In genomic region chr6:26596579-26597388, GRCh38 we compare ENCODE assay signal across 8 cellular contexts. TPM values are rescaled to one million over a fixed set of nuclear protein-coding genes. Genes with fewer than 3 reads are reported as not detected.
DNase-seq lines count a peak whose midpoint lies in the region; ATAC-seq, FAIRE-seq and TF ChIP-seq lines count a peak whose summit lies in the region.

Gene ABT1, plus strand, starts transcription at chr6:26596953. Its CDS starts 30 bp downstream, at chr6:26596983.

- peak within 1 kb of the TSS; percentile 96 for H3K9ac ChIP-seq in astrocyte (ENCODE audit: low read length)

- H4K20me1 ChIP-seq in astrocyte (ENCODE audit: insufficient read depth, low read length): peaks cover 10% of the 10 kb centered on the region

- H3K36me3 ChIP-seq in astrocyte (ENCODE audit: insufficient read depth, low read length) (peaks cover 17% of the 10 kb centered on the region), vagina (peaks cover 0 to 20% of the 10 kb centered on the region in 2 donors)

- H3K4me2 ChIP-seq in astrocyte (ENCODE audit: low read length): peak within 1 kb of the TSS; percentile 99

- H3K79me2 ChIP-seq in astrocyte (ENCODE audit: insufficient read depth, low read length): peaks cover 22% of the 10 kb centered on the region

- H3K9me3 Mint-ChIP-seq in T-helper 2 cell treated with Interferon-gamma antibody and Interleukin-4, amounts not matched to agents 5 μg/mL and 100 μg/mL, for 36 hours: no peaks in the 10 kb centered on the region
- no peaks in the 10 kb centered on the region for H3K9me3 Mint-ChIP-seq in astrocyte (ENCODE audit: unreplicated experiment)

- TF ChIP-seq POLR2A in vagina (IDR thresholded peaks at IDR 0.05): peak in 1 of 2 donors; percentile 49

- H3K27me3 Mint-ChIP-seq in T-helper 2 cell treated with Interferon-gamma antibody and Interleukin-4, amounts not matched to agents 5 μg/mL and 100 μg/mL, for 36 hours (ENCODE audit: low read depth): peaks cover 27% of the 10 kb centered on the region
- H3K27me3 Mint-ChIP-seq in astrocyte (ENCODE audit: low read depth, unreplicated experiment): peaks cover 5% of the 10 kb centered on the region

- H3K9me3 ChIP-seq in astrocyte (ENCODE audit: insufficient read depth, low read depth, low read length): no peaks in the 10 kb centered on the region
- no peaks in the 10 kb centered on the region for H3K9me3 ChIP-seq in right cardiac atrium (ENCODE audit: control insufficient read depth, low read length)
- H3K9me3 ChIP-seq in vagina: no peaks in the 10 kb centered on the region

- H3K4me3 Mint-ChIP-seq in T-helper 2 cell treated with Interferon-gamma antibody and Interleukin-4, amounts not matched to agents 5 μg/mL and 100 μg/mL, for 36 hours: no peak within 1 kb of the TSS
- no peak within 1 kb of the TSS for H3K4me3 Mint-ChIP-seq in astrocyte (ENCODE audit: unreplicated experiment)

- H3K27me3 ChIP-seq in astrocyte (ENCODE audit: insufficient read depth, low read length): peaks cover 13% of the 10 kb centered on the region
- H3K27me3 ChIP-seq in right cardiac atrium (ENCODE audit: control insufficient read depth, insufficient read depth): no peaks in the 10 kb centered on the region
- no peaks in the 10 kb centered on the region for H3K27me3 ChIP-seq in vagina

- TF ChIP-seq CTCF in astrocyte (IDR thresholded peaks at IDR 0.05; ENCODE audit: insufficient read depth, low read depth, low read length): no peak
- TF ChIP-seq CTCF in vagina (IDR thresholded peaks at IDR 0.05): no peak

- peak within 1 kb of the TSS; percentile 99 for H3K4me3 ChIP-seq in astrocyte (ENCODE audit: insufficient read depth, low read depth, low read length)
- peak within 1 kb of the TSS; percentile 67 for H3K4me3 ChIP-seq in right cardiac atrium (ENCODE audit: low read length)
- peak within 1 kb of the TSS; percentile 91 to 94 for H3K4me3 ChIP-seq in vagina

- H3K27ac ChIP-seq in astrocyte (ENCODE audit: low read depth, low read length) (peak within 1 kb of the TSS; percentile 90), right cardiac atrium (ENCODE audit: low read length) (peak within 1 kb of the TSS; percentile 68), vagina (peak within 1 kb of the TSS; percentile 83)

- H3K4me1 Mint-ChIP-seq in T-helper 2 cell treated with Interferon-gamma antibody and Interleukin-4, amounts not matched to agents 5 μg/mL and 100 μg/mL, for 36 hours (ENCODE audit: low read depth): peaks cover 27% of the 10 kb centered on the region
- H3K4me1 Mint-ChIP-seq in astrocyte (ENCODE audit: low read depth, unreplicated experiment): peaks cover 3% of the 10 kb centered on the region

- peaks cover 17% of the 10 kb centered on the region for H3K4me1 ChIP-seq in astrocyte (ENCODE audit: insufficient read depth, low read length)
- peaks cover 2% of the 10 kb centered on the region for H3K4me1 ChIP-seq in right cardiac atrium (ENCODE audit: control insufficient read depth, insufficient read depth, low read length)
- peaks cover 26% of the 10 kb centered on the region for H3K4me1 ChIP-seq in vagina

- ATAC-seq in GM18502 (IDR thresholded peaks at IDR 0.05; ENCODE audit: poor library complexity, unreplicated experiment) (peak; percentile 74), HG02970 (IDR thresholded peaks at IDR 0.05; ENCODE audit: low FRiP score, unreplicated experiment) (peak; percentile 78), right cardiac atrium (peak; percentile 97 to 98)

- peak within 1 kb of the TSS; percentile 97 for H2AFZ ChIP-seq in astrocyte (ENCODE audit: low read depth, low read length)

- intact Hi-C loops in right cardiac atrium (cut with DNase I): loop anchor here (5.0 to 10.0 kb wide), 3 partner anchors 252 to 572 kb away; a partner anchor contains a TSS
- intact Hi-C loops in vagina (cut with DNase I): loop anchor here (10.0 kb wide), 1 partner anchor 252 kb away; no protein-coding TSS in a partner anchor

- FAIRE-seq in astrocyte (lab: Jason Lieb, UNC): peak; percentile 71

- H3K27ac Mint-ChIP-seq in T-helper 2 cell treated with Interferon-gamma antibody and Interleukin-4, amounts not matched to agents 5 μg/mL and 100 μg/mL, for 36 hours: no peak within 1 kb of the TSS
- H3K27ac Mint-ChIP-seq in astrocyte (ENCODE audit: unreplicated experiment): no peak within 1 kb of the TSS

- peak; percentile 95 to 96 for DNase-seq in NCI-H1930 (lab: John Stamatoyannopoulos, UW)
- DNase-seq in T-helper 2 cell treated with Interferon-gamma antibody and Interleukin-4, amounts not matched to agents 5 μg/mL and 100 μg/mL, for 36 hours (ENCODE audit: low spot score): peak; percentile 97
- DNase-seq in astrocyte (ENCODE audit: low read depth): peak; percentile 95
- DNase-seq in right cardiac atrium: peak; percentile 98 to 99 (median 99)
- peak; percentile 96 for DNase-seq in pulmonary artery endothelial cell (ENCODE audit: low read depth, low spot score)
- peak; percentile 98 to 99 for DNase-seq in vagina (ENCODE audit: extremely low spot score in 2 of 2)

- peaks cover 20% of the 10 kb centered on the region for H3K36me3 Mint-ChIP-seq in T-helper 2 cell treated with Interferon-gamma antibody and Interleukin-4, amounts not matched to agents 5 μg/mL and 100 μg/mL, for 36 hours (ENCODE audit: low read depth)
- peaks cover 3% of the 10 kb centered on the region for H3K36me3 Mint-ChIP-seq in astrocyte (ENCODE audit: low read depth, unreplicated experiment)

- under 1% methylated on average over 51 of the region's 51 CpGs for WGBS in right cardiac atrium

RNA-seq across cellular contexts. Expression of gene ABT1, which starts in this region (rescaled TPM):
- total RNA-seq in astrocyte: 17.1 and 17.3 TPM in 2 replicates
- 1 to 10 TPM; 8.9 to 9.5 (median 9.3) TPM for total RNA-seq in right cardiac atrium
- polyA plus RNA-seq in right cardiac atrium: 9.2 TPM
- total RNA-seq in pulmonary artery endothelial cell: 22.1 and 25.5 TPM in 2 replicates
- 24.8 TPM for total RNA-seq in vagina

Comparison
In these comparisons a context has a peak if more than half of its experiments do, and no peak if none do; other contexts are left out.
1. Peak in every context shown above with its lines: DNase-seq, ATAC-seq, H3K4me3 ChIP-seq and H3K27ac ChIP-seq.